13 cellular contexts compared by ENCODE assay signal in the genomic region with DNA sequence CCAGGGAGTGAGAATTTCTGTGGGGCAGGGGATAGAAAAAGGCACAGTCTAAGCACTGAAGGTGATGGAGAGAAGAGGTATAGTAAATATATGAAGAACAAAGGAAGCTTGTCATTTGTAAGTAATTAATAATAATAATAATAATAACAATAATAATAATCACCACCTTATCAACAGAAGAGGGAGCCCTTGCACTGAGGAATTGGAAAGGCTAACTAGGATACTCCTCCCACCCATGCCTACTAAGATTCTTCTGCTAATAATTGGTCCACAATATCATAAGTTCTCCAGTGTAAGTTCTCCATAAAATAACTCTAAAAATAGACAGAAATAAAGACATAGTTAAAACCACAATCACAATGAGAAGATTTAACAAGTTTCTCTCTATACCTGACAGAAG. TPM values are rescaled to one million over a fixed set of nuclear protein-coding genes. Genes with fewer than 3 reads are reported as not detected.
A peak's percentile ranks its signal among the peaks of the same experiment; 100 is the strongest.
DNase-seq lines count a peak whose midpoint lies in the region; ATAC-seq and TF ChIP-seq lines count a peak whose summit lies in the region.
"Had no signal": no experiment of that assay in that cellular context is flagged by ENCODE, and none has a peak within 500 bp of the region (broad histone marks: within the 10 kb centered on the region; RNA-seq: fewer than 3 reads in every experiment).

No MANE protein-coding gene starts in this region.

- H3K79me2 ChIP-seq in GM23248 (ENCODE audit: insufficient read depth): no peaks in the 10 kb centered on the region

- H3K9me3 Mint-ChIP-seq in endothelial cell (ENCODE audit: unreplicated experiment) (no peaks in the 10 kb centered on the region), progenitor cell of endocrine pancreas (ENCODE audit: low read depth) (no peaks in the 10 kb centered on the region)
- H3K9me3 Mint-ChIP-seq in effector memory CD8-positive, alpha-beta T cell: no peaks in the 10 kb centered on the region

- no peaks in the 10 kb centered on the region for H3F3A ChIP-seq in GM23248 (ENCODE audit: insufficient read depth)

- no peaks in the 10 kb centered on the region for H3K36me3 ChIP-seq in GM23248 (ENCODE audit: low read depth)
- H3K36me3 ChIP-seq: adrenal gland had no signal

- H3K27ac ChIP-seq in GM23248: no peak overlapping the region
- no peak overlapping the region for H3K27ac ChIP-seq in RWPE1
- H3K27ac ChIP-seq in right cardiac atrium (ENCODE audit: low read length): no peak overlapping the region
- H3K27ac ChIP-seq: adrenal gland had no signal

- H3K4me3 Mint-ChIP-seq in endothelial cell (ENCODE audit: unreplicated experiment) (no peak overlapping the region), progenitor cell of endocrine pancreas (ENCODE audit: low read depth) (no peak overlapping the region)
- no peak overlapping the region for H3K4me3 Mint-ChIP-seq in effector memory CD8-positive, alpha-beta T cell
- H3K4me3 Mint-ChIP-seq: HFFc6 had no signal

- in situ Hi-C loops in GM23248 (cut with MboI): no loop called here

- no peak for TF ChIP-seq CTCF in RWPE1 (conservative IDR thresholded peaks at IDR 0.05; ENCODE audit: low read depth)
- peak; percentile 45 for TF ChIP-seq CTCF in endothelial cell (IDR thresholded peaks at IDR 0.05; ENCODE audit: unreplicated experiment)
- TF ChIP-seq CTCF in progenitor cell of endocrine pancreas (IDR thresholded peaks at IDR 0.05; ENCODE audit: unreplicated experiment): peak; percentile 24

- H3K9ac ChIP-seq in GM23248: no peak overlapping the region

- no peak overlapping the region for H3K4me3 ChIP-seq in GM23248
- H3K4me3 ChIP-seq in right cardiac atrium (ENCODE audit: low read length): no peak overlapping the region
- H3K4me3 ChIP-seq: adrenal gland had no signal

- DNase-seq in GM23248 (peak; percentile 15), RWPE1 (ENCODE audit: low spot score) (peak; percentile 29), endothelial cell (ENCODE audit: low spot score) (no peak), progenitor cell of endocrine pancreas (ENCODE audit: low spot score, unreplicated experiment) (no peak), NCI-H2227 (lab: John Stamatoyannopoulos, UW; ENCODE audit: unreplicated experiment) (no peak), right cardiac atrium (no peak)
- DNase-seq in effector memory CD8-positive, alpha-beta T cell: no peak
- DNase-seq: activated CD8-positive, alpha-beta memory T cell treated with anti-CD3 and anti-CD28 coated beads, Interleukin-2, amount 50 U/mL, for 4 hours; adrenal gland; COR-L47; effector memory CD4-positive, alpha-beta T cell; HFFc6; KG1 had no signal

- no peak overlapping the region for H2AFZ ChIP-seq in GM23248

- H3K4me2 ChIP-seq in GM23248 (ENCODE audit: unreplicated experiment): no peak overlapping the region

- H3K9me3 ChIP-seq in GM23248 (ENCODE audit: low read depth) (no peaks in the 10 kb centered on the region), right cardiac atrium (ENCODE audit: control insufficient read depth, low read length) (no peaks in the 10 kb centered on the region)
- H3K9me3 ChIP-seq: adrenal gland had no signal

- H3K4me1 ChIP-seq in GM23248 (ENCODE audit: insufficient read depth) (no peaks in the 10 kb centered on the region), right cardiac atrium (ENCODE audit: control insufficient read depth, insufficient read depth, low read length) (no peaks in the 10 kb centered on the region)
- H3K4me1 ChIP-seq: adrenal gland had no signal

- H4K20me1 ChIP-seq in GM23248 (ENCODE audit: insufficient read depth): no peaks in the 10 kb centered on the region

- H3K9me2 ChIP-seq in GM23248 (ENCODE audit: insufficient read depth): no peaks in the 10 kb centered on the region

- POLR2A ChIA-PET in RWPE1 (lab: Yijun Ruan, JAX; ENCODE audit: low non-redundant PET): no interaction called here

- no peak for ATAC-seq in effector memory CD8-positive, alpha-beta T cell (replicated peaks)
- no peak for ATAC-seq in right cardiac atrium

- H3K27ac Mint-ChIP-seq in endothelial cell (ENCODE audit: unreplicated experiment) (no peak overlapping the region), progenitor cell of endocrine pancreas (no peak overlapping the region)
- H3K27ac Mint-ChIP-seq in effector memory CD8-positive, alpha-beta T cell: no peak overlapping the region
- H3K27ac Mint-ChIP-seq: HFFc6 had no signal

- CTCF ChIA-PET in RWPE1 (lab: Yijun Ruan, JAX): interaction anchor here (0.7 to 1.3 kb wide), 2 partner anchors 213 to 296 kb away, joined by 3 to 4 read pairs; no protein-coding TSS in a partner anchor

- H3K27me3 Mint-ChIP-seq in endothelial cell (ENCODE audit: unreplicated experiment) (no peaks in the 10 kb centered on the region), progenitor cell of endocrine pancreas (no peaks in the 10 kb centered on the region)
- peaks cover 42 to 46% of the 10 kb centered on the region in 2 donors for H3K27me3 Mint-ChIP-seq in effector memory CD8-positive, alpha-beta T cell

- intact Hi-C loops in right cardiac atrium (cut with DNase I): no loop called here

- H3K36me3 Mint-ChIP-seq in endothelial cell (ENCODE audit: low read depth, unreplicated experiment) (no peaks in the 10 kb centered on the region), progenitor cell of endocrine pancreas (ENCODE audit: insufficient read depth) (no peaks in the 10 kb centered on the region)
- peaks cover 3% of the 10 kb centered on the region for H3K36me3 Mint-ChIP-seq in effector memory CD8-positive, alpha-beta T cell (ENCODE audit: insufficient read depth)

- H3K4me1 Mint-ChIP-seq in endothelial cell (ENCODE audit: unreplicated experiment): peaks cover 4% of the 10 kb centered on the region
- no peaks in the 10 kb centered on the region for H3K4me1 Mint-ChIP-seq in progenitor cell of endocrine pancreas (ENCODE audit: low read depth)
- H3K4me1 Mint-ChIP-seq in effector memory CD8-positive, alpha-beta T cell (ENCODE audit: low read depth in 2 of 2): no peaks in the 10 kb centered on the region

- no peaks in the 10 kb centered on the region for H3K27me3 ChIP-seq in GM23248 (replicated peaks; ENCODE audit: insufficient read depth)
- no peaks in the 10 kb centered on the region for H3K27me3 ChIP-seq in right cardiac atrium (ENCODE audit: control insufficient read depth, insufficient read depth)

RNA-seq across cellular contexts. Expression of gene OR12D3, which starts 0.9 kb away (rescaled TPM):
- total RNA-seq in GM23248 (2014; rRNA removed; shearing (Covaris generic)): not detected in 2 replicates
- polyA plus RNA-seq in GM23248 (2016; fragmentation: Nextera tagmentation; extraction: Ambion mirVana) (not detected in 2 replicates), right cardiac atrium (not detected)
- total RNA-seq in endothelial cell (ENCODE audit: unreplicated experiment) (not detected), progenitor cell of endocrine pancreas (not detected in 2 replicates), right cardiac atrium (not detected)
- total RNA-seq: adrenal gland, HFFc6 had no signal
- polyA plus RNA-seq: adrenal gland had no signal

RNA-seq across cellular contexts. Expression of gene OR5V1, which starts 7.3 kb away (rescaled TPM):
- total RNA-seq in GM23248 (2014; rRNA removed; shearing (Covaris generic)): not detected in 2 replicates
- polyA plus RNA-seq in GM23248 (2016; fragmentation: Nextera tagmentation; extraction: Ambion mirVana) (not detected in 2 replicates), right cardiac atrium (not detected)
- total RNA-seq in endothelial cell (ENCODE audit: unreplicated experiment) (not detected), progenitor cell of endocrine pancreas (not detected in 2 replicates), right cardiac atrium (not detected)
- total RNA-seq: adrenal gland, HFFc6 had no signal
- polyA plus RNA-seq: adrenal gland had no signal

RNA-seq across cellular contexts. Expression of gene OR12D2, which starts 19.4 kb away (rescaled TPM):
- not detected in 2 replicates for total RNA-seq in GM23248 (2014; rRNA removed; shearing (Covaris generic))
- polyA plus RNA-seq in GM23248 (2016; fragmentation: Nextera tagmentation; extraction: Ambion mirVana): not detected in 2 replicates
- not detected for total RNA-seq in endothelial cell (ENCODE audit: unreplicated experiment)
- total RNA-seq in progenitor cell of endocrine pancreas: not detected in 2 replicates
- not detected for total RNA-seq in right cardiac atrium
- not detected for polyA plus RNA-seq in right cardiac atrium
- total RNA-seq: adrenal gland, HFFc6 had no signal
- polyA plus RNA-seq: adrenal gland had no signal

RNA-seq across cellular contexts. Expression of gene OR12D1, which starts 38.7 kb away (rescaled TPM):
- not detected in 2 replicates for total RNA-seq in GM23248 (2014; rRNA removed; shearing (Covaris generic))
- polyA plus RNA-seq in GM23248 (2016; fragmentation: Nextera tagmentation; extraction: Ambion mirVana) (not detected in 2 replicates), right cardiac atrium (not detected)
- total RNA-seq in endothelial cell (ENCODE audit: unreplicated experiment) (not detected), progenitor cell of endocrine pancreas (not detected in 2 replicates), right cardiac atrium (not detected)
- total RNA-seq: adrenal gland, HFFc6 had no signal
- polyA plus RNA-seq: adrenal gland had no signal

Comparison
In these comparisons a context has a peak if more than half of its experiments do, and no peak if none do; other contexts are left out.
1. DNase-seq: peak in GM23248 (single experiment) and RWPE1 (single experiment); none in endothelial cell (single experiment), progenitor cell of endocrine pancreas (single experiment), effector memory CD8-positive, alpha-beta T cell (0 of 3), NCI-H2227 (single experiment) and right cardiac atrium (0 of 3).